ENCODE assay signal across 15 cellular contexts in genomic region chr2:28448738-28449100, GRCh38. TPM values are rescaled to one million over a fixed set of nuclear protein-coding genes. Genes with fewer than 3 reads are reported as not detected.
DNase-seq lines count a peak whose midpoint lies in the region; ATAC-seq and TF ChIP-seq lines count a peak whose summit lies in the region.
"Had no signal": no experiment of that assay in that cellular context is flagged by ENCODE, and none has a peak within 500 bp of the region (broad histone marks: within the 10 kb centered on the region; RNA-seq: fewer than 3 reads in every experiment).

No MANE protein-coding gene starts in this region.

- H3K9me3 ChIP-seq in left ventricle myocardium inferior (replicated peaks) (no peaks in the 10 kb centered on the region), transverse colon (no peaks in the 10 kb centered on the region), esophagus muscularis mucosa (no peaks in the 10 kb centered on the region)
- H3K9me3 ChIP-seq: colonic mucosa, heart left ventricle had no signal

- 84% methylated on average over 3 of the region's 3 CpGs; no CpG with 5 or more reads in 1 of the 2 donors for WGBS in transverse colon (ENCODE audit: low coverage in 1 of 2), 2 donors
- WGBS in esophagus muscularis mucosa = 97% methylated on average over 3 of the region's 3 CpGs

- H3K4me1 Mint-ChIP-seq in activated T-helper 17 cell treated with anti-CD3 and anti-CD28 coated beads, Interleukin-2, amount 50 U/mL, for 72 hours = peaks cover 41% of the 10 kb centered on the region

- no peak for ATAC-seq in left ventricle myocardium superior
- no peak for ATAC-seq in activated T-helper 17 cell treated with anti-CD3 and anti-CD28 coated beads, Interleukin-2, amount 50 U/mL, for 72 hours (replicated peaks)
- no peak for ATAC-seq in HG03565 (IDR thresholded peaks at IDR 0.05; ENCODE audit: unreplicated experiment)
- no peak for ATAC-seq in HG02973 (IDR thresholded peaks at IDR 0.05; ENCODE audit: unreplicated experiment)

- in situ Hi-C loops in transverse colon (cut with MboI; ENCODE audit: low pct_ligation_motif_present in 1 of 4, low pct_unique_long_range_greater_than_20kb in 1 of 4, low sequenced_read_pairs in 3 of 4) = loop anchor here in 1 of 4 donors (25.0 kb wide), 1 partner anchor 711 kb away; no protein-coding TSS in a partner anchor

- peak overlapping the region; percentile 85 for H3K4me3 Mint-ChIP-seq in activated T-helper 17 cell treated with anti-CD3 and anti-CD28 coated beads, Interleukin-2, amount 50 U/mL, for 72 hours

- intact Hi-C loops in left ventricle myocardium inferior (cut with micrococcal nuclease) = no loop called here
- intact Hi-C loops in left ventricle myocardium superior (cut with micrococcal nuclease) = no loop called here
- intact Hi-C loops in transverse colon (cut with DNase I; ENCODE audit: low total_unique reads) = no loop called here
- intact Hi-C loops in esophagus muscularis mucosa (cut with DNase I) = no loop called here

- no peaks in the 10 kb centered on the region for H3K27me3 Mint-ChIP-seq in activated T-helper 17 cell treated with anti-CD3 and anti-CD28 coated beads, Interleukin-2, amount 50 U/mL, for 72 hours
- H3K27me3 Mint-ChIP-seq: naive thymus-derived CD4-positive, alpha-beta T cell had no signal

- H3K36me3 ChIP-seq in left ventricle myocardium inferior = no peaks in the 10 kb centered on the region
- H3K36me3 ChIP-seq in transverse colon = no peaks in the 10 kb centered on the region
- H3K36me3 ChIP-seq in esophagus muscularis mucosa = no peaks in the 10 kb centered on the region
- H3K36me3 ChIP-seq: colonic mucosa, heart left ventricle had no signal

- H3K9me3 Mint-ChIP-seq in activated T-helper 17 cell treated with anti-CD3 and anti-CD28 coated beads, Interleukin-2, amount 50 U/mL, for 72 hours = no peaks in the 10 kb centered on the region
- H3K9me3 Mint-ChIP-seq: naive thymus-derived CD4-positive, alpha-beta T cell had no signal

- TF ChIP-seq EP300 in transverse colon (IDR thresholded peaks at IDR 0.05; ENCODE audit: low read depth) (no peak), esophagus muscularis mucosa (IDR thresholded peaks at IDR 0.05) (no peak)

- no peak for TF ChIP-seq POLR2A in transverse colon (IDR thresholded peaks at IDR 0.05)
- TF ChIP-seq POLR2A in esophagus muscularis mucosa (IDR thresholded peaks at IDR 0.05; ENCODE audit: low read depth) = no peak

- H3K27ac Mint-ChIP-seq in activated T-helper 17 cell treated with anti-CD3 and anti-CD28 coated beads, Interleukin-2, amount 50 U/mL, for 72 hours = peak overlapping the region; percentile 98

- DNase-seq in left ventricle myocardium inferior = no peak
- no peak for DNase-seq in left ventricle myocardium superior
- no peak for DNase-seq in transverse colon
- no peak for DNase-seq in esophagus muscularis mucosa (ENCODE audit: extremely low spot score)
- DNase-seq: activated CD8-positive, alpha-beta memory T cell treated with anti-CD3 and anti-CD28 coated beads for 24 hours; colonic mucosa; heart left ventricle; naive thymus-derived CD4-positive, alpha-beta T cell; NCI-H2107; NCI-H82; stimulated activated naive CD4-positive, alpha-beta T cell treated with Interleukin-2 at 50 U/mL for 16 hours had no signal

- TF ChIP-seq CTCF in left ventricle myocardium inferior (IDR thresholded peaks at IDR 0.05; ENCODE audit: borderline replicate concordance) (no peak), transverse colon (IDR thresholded peaks at IDR 0.05) (no peak), esophagus muscularis mucosa (IDR thresholded peaks at IDR 0.05) (no peak)

- no peak overlapping the region for H3K4me3 ChIP-seq in left ventricle myocardium inferior
- H3K4me3 ChIP-seq in transverse colon = no peak overlapping the region
- no peak overlapping the region for H3K4me3 ChIP-seq in esophagus muscularis mucosa
- H3K4me3 ChIP-seq: colonic mucosa, heart left ventricle had no signal

- peaks cover 9% of the 10 kb centered on the region for H3K36me3 Mint-ChIP-seq in activated T-helper 17 cell treated with anti-CD3 and anti-CD28 coated beads, Interleukin-2, amount 50 U/mL, for 72 hours (ENCODE audit: low read depth)
- H3K36me3 Mint-ChIP-seq: naive thymus-derived CD4-positive, alpha-beta T cell had no signal

- peaks cover 13% of the 10 kb centered on the region for H3K4me1 ChIP-seq in left ventricle myocardium inferior
- H3K4me1 ChIP-seq in transverse colon = no peaks in the 10 kb centered on the region
- H3K4me1 ChIP-seq in esophagus muscularis mucosa = peaks cover 0 to 15% (median 0%) of the 10 kb centered on the region in 4 donors
- H3K4me1 ChIP-seq: colonic mucosa had no signal

- no peaks in the 10 kb centered on the region for H3K27me3 ChIP-seq in left ventricle myocardium inferior (ENCODE audit: low read depth)
- no peaks in the 10 kb centered on the region for H3K27me3 ChIP-seq in layer of hippocampus (ENCODE audit: control insufficient read depth, insufficient read depth, low read length)
- H3K27me3 ChIP-seq in transverse colon = no peaks in the 10 kb centered on the region
- no peaks in the 10 kb centered on the region for H3K27me3 ChIP-seq in esophagus muscularis mucosa
- H3K27me3 ChIP-seq: colonic mucosa, heart left ventricle had no signal

- H3K27ac ChIP-seq in left ventricle myocardium inferior (replicated peaks) (peak overlapping the region; percentile 44), layer of hippocampus (ENCODE audit: low read depth, low read length) (peak overlapping the region; percentile 30), transverse colon (peak overlapping the region in 3 of 4 donors; percentile 10 to 24 (median 23)), esophagus muscularis mucosa (replicated peaks in 1 of 4) (peak overlapping the region in 1 of 4 donors; percentile 40)
- H3K27ac ChIP-seq: colonic mucosa had no signal

RNA-seq across cellular contexts. Expression of gene PLB1, which starts 47.1 kb away (rescaled TPM):
- total RNA-seq in left ventricle myocardium inferior = 2.4 TPM
- 3.3 TPM for total RNA-seq in left ventricle myocardium superior
- under 1 TPM; 0.61 to 0.90 TPM for total RNA-seq in activated T-helper 17 cell treated with anti-CD3 and anti-CD28 coated beads, Interleukin-2, amount 50 U/mL, for 72 hours
- 1 to 10 TPM in 2 of 4 donors, under 1 TPM in 2; 0.20 to 4.2 (median 1.8) TPM for total RNA-seq in transverse colon
- total RNA-seq in esophagus muscularis mucosa = 10 to 100 TPM in 1 of 4 donors, 1 to 10 TPM in 3; 2.5 to 11.1 (median 7.7) TPM

RNA-seq across cellular contexts. Expression of gene FOSL2, which starts 56.1 kb away (rescaled TPM):
- 50.2 TPM for total RNA-seq in left ventricle myocardium inferior
- 45.7 TPM for total RNA-seq in left ventricle myocardium superior
- 100 to 1,000 TPM in 1 of 2 donors, 10 to 100 TPM in 1; 90.9 to 214 TPM for total RNA-seq in activated T-helper 17 cell treated with anti-CD3 and anti-CD28 coated beads, Interleukin-2, amount 50 U/mL, for 72 hours
- 100 to 1,000 TPM; 135 to 358 (median 233) TPM for total RNA-seq in transverse colon
- total RNA-seq in esophagus muscularis mucosa = 100 to 1,000 TPM in 3 of 4 donors, 10 to 100 TPM in 1; 68.9 to 332 (median 176) TPM
